ENCODE assay signal across 8 cellular contexts in genomic region chr19:46529622-46530451, GRCh38. TPM values are rescaled to one million over a fixed set of nuclear protein-coding genes. Genes with fewer than 3 reads are reported as not detected.
DNase-seq lines count a peak whose midpoint lies in the region; ATAC-seq lines count a peak whose summit lies in the region.

No MANE protein-coding gene starts in this region.

- DNase-seq in AG08396 (ENCODE audit: low spot score) (peak; percentile 80), GM19240 (ENCODE audit: insufficient read length, low spot score) (peak; percentile 62), NCI-H446 treated with DMSO at 0.1 percent for 48 hours (lab: John Stamatoyannopoulos, UW) (peak; percentile 15), dermis blood vessel endothelial cell (peak; percentile 78), medulla oblongata (ENCODE audit: extremely low spot score) (peak; percentile 78)
- DNase-seq in activated CD4-positive, alpha-beta T cell treated with anti-CD3 and anti-CD28 coated beads, Interleukin-2, amount 50 U/mL, for 24 hours (ENCODE audit: low read depth in 1 of 2, low spot score in 1 of 2) = peak; percentile 57 to 63
- peak; percentile 51 to 55 for DNase-seq in stimulated activated CD8-positive, alpha-beta memory T cell treated with anti-CD3 and anti-CD28 coated beads, Interleukin-2, amount 100 ng/mL, for 48 hours (ENCODE audit: low read depth in 2 of 2)

- ATAC-seq in HG03196 (IDR thresholded peaks at IDR 0.05; ENCODE audit: unreplicated experiment) = no peak

RNA-seq across cellular contexts. Expression of gene PNMA8B, which starts 34.2 kb away (rescaled TPM):
- under 0.01 and 0.17 TPM in 2 replicates for total RNA-seq in dermis blood vessel endothelial cell

RNA-seq across cellular contexts. Expression of gene PNMA8A, which starts 58.5 kb away (rescaled TPM):
- total RNA-seq in dermis blood vessel endothelial cell = under 0.01 and 0.98 TPM in 2 replicates

Comparison
In these comparisons a context has a peak if more than half of its experiments do, and no peak if none do; other contexts are left out.
1. DNase-seq: peak in every context shown above with its lines; median percentile 80 in AG08396; 78 in dermis blood vessel endothelial cell; 78 in medulla oblongata; 62 in GM19240; 60 in activated CD4-positive, alpha-beta T cell treated with anti-CD3 and anti-CD28 coated beads, Interleukin-2, amount 50 U/mL, for 24 hours; 53 in stimulated activated CD8-positive, alpha-beta memory T cell treated with anti-CD3 and anti-CD28 coated beads, Interleukin-2, amount 100 ng/mL, for 48 hours; 15 in NCI-H446 treated with DMSO at 0.1 percent for 48 hours.